Comparison of ENCODE assay signal across 1 cellular context in genomic region chr9:94983552-94983951, GRCh38.
TF ChIP-seq lines count a peak whose summit lies in the region.

No MANE protein-coding gene starts in this region.

TF ChIP-seq in HepG2, 621 proteins besides CTCF, POLR2A, EP300 and RAD21 (continued from another document and continues in another):
- TF ChIP-seq HOMEZ (CRISPR knock-in tag; IDR thresholded peaks at IDR 0.05; ENCODE audit: low read depth): 0 out of 2 replicates have a peak, but pooled peaks have one; percentile 21
- peak; percentile 80 for TF ChIP-seq ZNF281 (CRISPR knock-in tag; IDR thresholded peaks at IDR 0.05; ENCODE audit: borderline replicate concordance)
- peak; percentile 54; the same call in 1 of the 2 replicates for TF ChIP-seq HIC2 (CRISPR knock-in tag; IDR thresholded peaks at IDR 0.05; ENCODE audit: low read depth)
- peak; percentile 37; the same call in 1 of the 2 replicates for TF ChIP-seq ARID4A (CRISPR knock-in tag; IDR thresholded peaks at IDR 0.05; ENCODE audit: borderline replicate concordance)
- 0 out of 2 replicates have a peak, but pooled peaks have one; percentile 20 for TF ChIP-seq HDAC1 (CRISPR knock-in tag; IDR thresholded peaks at IDR 0.05)
- peak; percentile 21; the same call in 1 of the 2 replicates for TF ChIP-seq HOXA3 (CRISPR knock-in tag; IDR thresholded peaks at IDR 0.05)
- no peak for TF ChIP-seq RARG (CRISPR knock-in tag; IDR thresholded peaks at IDR 0.05; ENCODE audit: low read depth)
- TF ChIP-seq ZNF746 (CRISPR knock-in tag; IDR thresholded peaks at IDR 0.05): 0 out of 2 replicates have a peak, but pooled peaks have one; percentile 30
- no peak for TF ChIP-seq HNRNPK (IDR thresholded peaks at IDR 0.05; ENCODE audit: low read depth, low read length, poor library complexity, severe bottlenecking)
- no peak for TF ChIP-seq SP1 (IDR thresholded peaks at IDR 0.05)
- TF ChIP-seq SP1 (CRISPR knock-in tag; IDR thresholded peaks at IDR 0.05): no peak
- peak; percentile 67; the same call in 1 of the 2 replicates for TF ChIP-seq SALL1 (CRISPR knock-in tag; IDR thresholded peaks at IDR 0.05)
- peak; percentile 61; the same call in 1 of the 2 replicates for TF ChIP-seq TBX2 (CRISPR knock-in tag; IDR thresholded peaks at IDR 0.05; ENCODE audit: borderline replicate concordance)
- TF ChIP-seq ASH2L (IDR thresholded peaks at IDR 0.05; ENCODE audit: insufficient read length, low read depth, low read length): peak; percentile 31
- no peak for TF ChIP-seq GABPA (IDR thresholded peaks at IDR 0.05; ENCODE audit: low read depth, low read length)
- TF ChIP-seq GABPA (CRISPR knock-in tag; IDR thresholded peaks at IDR 0.05; ENCODE audit: low read depth): peak; percentile 20; the same call in 1 of the 2 replicates
- TF ChIP-seq RXRB (CRISPR knock-in tag; IDR thresholded peaks at IDR 0.05; ENCODE audit: borderline replicate concordance): peak; percentile 18; the same call in 1 of the 2 replicates
- TF ChIP-seq PITX1 (CRISPR knock-in tag; IDR thresholded peaks at IDR 0.05): peak; percentile 19; the same call in 1 of the 2 replicates
- TF ChIP-seq RARA (CRISPR knock-in tag; IDR thresholded peaks at IDR 0.05): peak; percentile 54
- 0 out of 2 replicates have a peak, but pooled peaks have one; percentile 32 for TF ChIP-seq ZNF609 (CRISPR knock-in tag; IDR thresholded peaks at IDR 0.05; ENCODE audit: borderline replicate concordance)
- TF ChIP-seq HNF4A (CRISPR knock-in tag; IDR thresholded peaks at IDR 0.05): peak; percentile 71
- 0 out of 2 replicates have a peak, but pooled peaks have one; percentile 30 for TF ChIP-seq ZMYM4 (CRISPR knock-in tag; IDR thresholded peaks at IDR 0.05)
- no peak for TF ChIP-seq SOX6 (IDR thresholded peaks at IDR 0.05)
- TF ChIP-seq SOX6 (CRISPR knock-in tag; IDR thresholded peaks at IDR 0.05): peak; percentile 38; the same call in 1 of the 2 replicates
- TF ChIP-seq XRCC5 (optimal IDR thresholded peaks at IDR 0.05; ENCODE audit: low read length): peak; percentile 24
- peak; percentile 39; the same call in 1 of the 2 replicates for TF ChIP-seq ETV5 (CRISPR knock-in tag; IDR thresholded peaks at IDR 0.05; ENCODE audit: borderline replicate concordance)
- TF ChIP-seq NR2F6 (IDR thresholded peaks at IDR 0.05): 0 out of 2 replicates have a peak, but pooled peaks have one; percentile 15
- TF ChIP-seq NR2F6 (CRISPR knock-in tag; IDR thresholded peaks at IDR 0.05): peak; percentile 58; the same call in 1 of the 2 replicates
- TF ChIP-seq GATAD2A (CRISPR knock-in tag; IDR thresholded peaks at IDR 0.05): peak; percentile 53
- TF ChIP-seq ZBTB38 (CRISPR knock-in tag; IDR thresholded peaks at IDR 0.05): peak; percentile 80
- TF ChIP-seq NFE2L1 (CRISPR knock-in tag; IDR thresholded peaks at IDR 0.05; ENCODE audit: borderline replicate concordance): no peak
- TF ChIP-seq PAXIP1 (CRISPR knock-in tag; conservative IDR thresholded peaks at IDR 0.05): peak; percentile 76
- 0 out of 2 replicates have a peak, but pooled peaks have one; percentile 45 for TF ChIP-seq ZNF605 (CRISPR knock-in tag; IDR thresholded peaks at IDR 0.05)
- TF ChIP-seq TEAD3 (CRISPR knock-in tag; optimal IDR thresholded peaks at IDR 0.05; ENCODE audit: borderline replicate concordance): peak; percentile 79
